ENCODE assay signal across 1 cellular context in genomic region chr4:15353207-15353606, GRCh38.
TF ChIP-seq lines count a peak whose summit lies in the region.

No MANE protein-coding gene starts in this region.

TF ChIP-seq in IMR-90, 13 proteins besides CTCF, POLR2A, EP300 and RAD21:
- TF ChIP-seq ELK1 (IDR thresholded peaks at IDR 0.05; ENCODE audit: borderline replicate concordance, low read depth, low read length) (no peak), BHLHE40 (IDR thresholded peaks at IDR 0.05; ENCODE audit: low read depth, low read length) (no peak), MXI1 (IDR thresholded peaks at IDR 0.05; ENCODE audit: borderline replicate concordance, low read depth, low read length) (no peak), NFE2L2 (IDR thresholded peaks at IDR 0.05; ENCODE audit: low read depth, low read length) (no peak), MAZ (IDR thresholded peaks at IDR 0.05; ENCODE audit: borderline replicate concordance, low read depth, low read length) (no peak), RFX5 (IDR thresholded peaks at IDR 0.05; ENCODE audit: low read depth, low read length) (no peak), MAFK (IDR thresholded peaks at IDR 0.05; ENCODE audit: low read depth, low read length) (no peak), SMC3 (IDR thresholded peaks at IDR 0.05; ENCODE audit: low read depth, low read length) (no peak), FOS (IDR thresholded peaks at IDR 0.05; ENCODE audit: low read depth, low read length) (no peak), CEBPB (IDR thresholded peaks at IDR 0.05; ENCODE audit: low read depth, low read length) (no peak), CHD1 (IDR thresholded peaks at IDR 0.05; ENCODE audit: low read depth, low read length) (no peak), USF2 (IDR thresholded peaks at IDR 0.05; ENCODE audit: low read depth, low read length) (no peak), RCOR1 (IDR thresholded peaks at IDR 0.05; ENCODE audit: insufficient replicate concordance, low read length) (no peak)
